Comparison of ENCODE assay signal across 8 cellular contexts in genomic region chr14:49620182-49621113, GRCh38. TPM values are rescaled to one million over a fixed set of nuclear protein-coding genes. Genes with fewer than 3 reads are reported as not detected.
A peak's percentile ranks its signal among the peaks of the same experiment; 100 is the strongest.
DNase-seq lines count a peak whose midpoint lies in the region; ATAC-seq and TF ChIP-seq lines count a peak whose summit lies in the region.

Gene MGAT2, plus strand, starts transcription at chr14:49620799. Its CDS starts 470 bp downstream, at chr14:49621269.
Gene RPL36AL, minus strand, starts transcription at chr14:49620626. Its CDS starts 1,522 bp downstream, at chr14:49619104.

- TF ChIP-seq POLR2A in prostate gland (IDR thresholded peaks at IDR 0.05) = peak; percentile 91

- intact Hi-C loops in T-helper 1 cell treated with Interleukin-12 subunit alpha and Interleukin-12 subunit beta and Interleukin-4 antibody, amounts not matched to agents 30 ng/mL and 1 ng/mL, for 36 hours (cut with micrococcal nuclease) = loop anchor here (1.0 to 5.0 kb wide), 14 partner anchors 14 to 1106 kb away; partner anchors contain the start of genes DMAC2L, L2HGDH, LRR1 and NEMF
- intact Hi-C loops in left ventricle myocardium inferior (cut with micrococcal nuclease) = loop anchor here (2.0 kb wide), 1 partner anchor 34 kb away; the partner anchor contains the start of gene RPS29
- intact Hi-C loops in prostate gland (cut with DNase I) = no loop called here

- H3K9me3 ChIP-seq in left ventricle myocardium inferior (replicated peaks) (no peaks in the 10 kb centered on the region), prostate gland (no peaks in the 10 kb centered on the region)

- in situ Hi-C loops in GM13977 (cut with MboI; ENCODE audit: low pct_unique_long_range_greater_than_20kb, low sequenced_read_pairs, unreplicated experiment) = no loop called here

- DNase-seq in GM13977 (ENCODE audit: low spot score) = peak; percentile 98
- DNase-seq in NCI-H146 treated with DMSO at 0.1 percent for 48 hours (lab: John Stamatoyannopoulos, UW; ENCODE audit: unreplicated experiment) = peak; percentile 95
- DNase-seq in amniotic stem cell (lab: John Stamatoyannopoulos, UW) = peak; percentile 99
- peak; percentile 99 for DNase-seq in left ventricle myocardium inferior
- DNase-seq in prostate gland (ENCODE audit: low spot score) = peak; percentile 98

- peak; percentile 92 for ATAC-seq in HG02884 (IDR thresholded peaks at IDR 0.05; ENCODE audit: unreplicated experiment)

- H3K36me3 ChIP-seq in left ventricle myocardium inferior (peaks cover 22% of the 10 kb centered on the region), prostate gland (no peaks in the 10 kb centered on the region), urinary bladder (ENCODE audit: insufficient read depth) (peaks cover 2% of the 10 kb centered on the region)

- H3K4me1 ChIP-seq in left ventricle myocardium inferior (peaks cover 60% of the 10 kb centered on the region), prostate gland (replicated peaks) (peaks cover 6% of the 10 kb centered on the region), urinary bladder (ENCODE audit: insufficient read depth) (no peaks in the 10 kb centered on the region)

- H3K4me3 ChIP-seq in left ventricle myocardium inferior (peak within 1 kb of the TSS; percentile 84), prostate gland (peak within 1 kb of the TSS; percentile 94 to 95), urinary bladder (ENCODE audit: low read depth, low read length) (peak within 1 kb of the TSS; percentile 69)

- H3K27me3 ChIP-seq in left ventricle myocardium inferior (ENCODE audit: low read depth) (no peaks in the 10 kb centered on the region), prostate gland (replicated peaks; ENCODE audit: insufficient read depth) (no peaks in the 10 kb centered on the region)

- TF ChIP-seq CTCF in GM13977 (IDR thresholded peaks at IDR 0.05; ENCODE audit: extremely low read depth, insufficient read depth, missing control alignments) = peak; percentile 22
- TF ChIP-seq CTCF in left ventricle myocardium inferior (IDR thresholded peaks at IDR 0.05; ENCODE audit: borderline replicate concordance) = peak; percentile 49
- peak in 3 of 4 experiments; percentile 17 to 60 (median 51) for TF ChIP-seq CTCF in prostate gland (IDR thresholded peaks at IDR 0.05)

- H3K27ac ChIP-seq in left ventricle myocardium inferior (replicated peaks) = peak within 1 kb of the TSS; percentile 95
- H3K27ac ChIP-seq in prostate gland = peak within 1 kb of the TSS; percentile 92
- H3K27ac ChIP-seq in urinary bladder (ENCODE audit: low read depth) = peak within 1 kb of the TSS; percentile 93

- under 1% methylated on average over 77 of the region's 85 CpGs for WGBS in prostate gland
- WGBS in urinary bladder = under 1% methylated on average over 85 of the region's 85 CpGs

RNA-seq across cellular contexts. Expression of gene MGAT2, which starts in this region (rescaled TPM):
- total RNA-seq in T-helper 1 cell treated with Interleukin-12 subunit alpha and Interleukin-12 subunit beta and Interleukin-4 antibody, amounts not matched to agents 30 ng/mL and 1 ng/mL, for 36 hours = 77.3 and 83.8 TPM in 2 replicates
- total RNA-seq in left ventricle myocardium inferior (12.0 TPM), prostate gland (10 to 100 TPM; 34.7 to 69.0 TPM), urinary bladder (43.5 TPM)
- 20.5 TPM for polyA plus RNA-seq in urinary bladder

RNA-seq across cellular contexts. Expression of gene RPL36AL, which starts in this region (rescaled TPM):
- 228 and 234 TPM in 2 replicates for total RNA-seq in T-helper 1 cell treated with Interleukin-12 subunit alpha and Interleukin-12 subunit beta and Interleukin-4 antibody, amounts not matched to agents 30 ng/mL and 1 ng/mL, for 36 hours
- total RNA-seq in left ventricle myocardium inferior (141 TPM), prostate gland (100 to 1,000 TPM; 170 to 176 TPM), urinary bladder (122 TPM)
- polyA plus RNA-seq in urinary bladder = 349 TPM

Comparison
In these comparisons a context has a peak if more than half of its experiments do, and no peak if none do; other contexts are left out.
1. Peak in every context shown above with its lines: DNase-seq, ATAC-seq, H3K4me3 ChIP-seq and H3K27ac ChIP-seq.